In the genomic region with DNA sequence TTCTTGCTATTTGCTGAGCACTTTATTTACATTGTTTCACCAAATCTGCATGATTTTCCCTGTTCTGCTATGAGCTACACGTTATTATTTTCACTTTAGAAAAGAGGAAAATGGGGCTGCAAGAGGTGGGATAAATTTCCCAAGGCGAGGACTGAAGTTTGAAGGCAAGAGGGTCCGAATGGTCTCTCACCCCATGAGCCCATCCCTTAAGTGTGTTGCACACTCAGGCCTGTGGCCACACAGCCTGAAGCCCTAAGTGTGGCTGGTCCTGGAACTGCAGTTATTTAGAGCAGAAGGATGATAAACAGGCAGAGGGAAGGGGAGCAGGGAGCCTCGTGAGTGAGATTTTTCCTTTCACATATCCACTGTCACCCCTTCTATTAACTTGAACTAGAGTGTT, we compare ENCODE assay signal across 15 cellular contexts. TPM values are rescaled to one million over a fixed set of nuclear protein-coding genes. Genes with fewer than 3 reads are reported as not detected.
A peak's percentile ranks its signal among the peaks of the same experiment; 100 is the strongest.
DNase-seq lines count a peak whose midpoint lies in the region; ATAC-seq and TF ChIP-seq lines count a peak whose summit lies in the region.
"Had no signal": no experiment of that assay in that cellular context is flagged by ENCODE, and none has a peak within 500 bp of the region (broad histone marks: within the 10 kb centered on the region; RNA-seq: fewer than 3 reads in every experiment).

No MANE protein-coding gene starts in this region.

- no peaks in the 10 kb centered on the region for H3K9me3 Mint-ChIP-seq in MCF 10A (ENCODE audit: unreplicated experiment)
- no peaks in the 10 kb centered on the region for H3K9me3 Mint-ChIP-seq in activated naive CD4-positive, alpha-beta T cell treated with anti-CD3 and anti-CD28 coated beads for 36 hours
- H3K9me3 Mint-ChIP-seq: activated CD4-positive, alpha-beta memory T cell treated with anti-CD3 and anti-CD28 coated beads, Interleukin-2, amount 10 ng/mL, durations not matched to agents 7 days and 5 days; stimulated activated naive CD8-positive, alpha-beta T cell treated with anti-CD3 and anti-CD28 coated beads, Interleukin-15, Interleukin-2, amounts not matched to agents 100 ng/mL and 50 ng/mL, for 24 hours had no signal

- no peak overlapping the region for H3K27ac ChIP-seq in breast epithelium
- H3K27ac ChIP-seq in RWPE2 (ENCODE audit: poor library complexity, severe bottlenecking): no peak overlapping the region
- H3K27ac ChIP-seq: lower lobe of right lung, pancreas had no signal

- no peak overlapping the region for H3K4me3 ChIP-seq in breast epithelium
- H3K4me3 ChIP-seq in RWPE2 (ENCODE audit: severe bottlenecking): no peak overlapping the region
- no peak overlapping the region for H3K4me3 ChIP-seq in fibroblast of mammary gland (ENCODE audit: control insufficient read depth, low read depth, low read length)
- H3K4me3 ChIP-seq: lower lobe of right lung, pancreas had no signal

- DNase-seq in MCF 10A (ENCODE audit: unreplicated experiment): peak; percentile 9
- no peak for DNase-seq in breast epithelium (ENCODE audit: low spot score in 2 of 2)
- no peak for DNase-seq in RWPE2 (ENCODE audit: low spot score)
- DNase-seq in fibroblast of mammary gland (ENCODE audit: low read depth): no peak
- DNase-seq in activated naive CD4-positive, alpha-beta T cell treated with anti-CD3 and anti-CD28 coated beads for 36 hours: no peak
- DNase-seq in activated T-cell treated with anti-CD3 and anti-CD28 coated beads for 4 hours: no peak
- DNase-seq in activated gamma-delta T cell treated with Interleukin-2 at 50 U/mL for 16 hours: no peak
- DNase-seq: activated CD4-positive, alpha-beta memory T cell treated with anti-CD3 and anti-CD28 coated beads, Interleukin-2, amount 10 ng/mL, durations not matched to agents 7 days and 5 days; activated naive CD4-positive, alpha-beta T cell treated with anti-CD3 and anti-CD28 coated beads, Interleukin-2, amount 50 U/mL, for 16 hours; lower lobe of right lung; NCI-H226; pancreas had no signal

- BruUV-seq in MCF 10A (replicated peaks; lab: Mats Ljungman, UMichigan): no TSS peak

- no peaks in the 10 kb centered on the region for H3K36me3 Mint-ChIP-seq in MCF 10A (ENCODE audit: insufficient read depth, unreplicated experiment)
- no peaks in the 10 kb centered on the region for H3K36me3 Mint-ChIP-seq in activated naive CD4-positive, alpha-beta T cell treated with anti-CD3 and anti-CD28 coated beads for 36 hours (ENCODE audit: low read depth)

- peaks cover 14% of the 10 kb centered on the region for H3K27me3 Mint-ChIP-seq in MCF 10A (ENCODE audit: insufficient read depth, unreplicated experiment)
- H3K27me3 Mint-ChIP-seq in activated naive CD4-positive, alpha-beta T cell treated with anti-CD3 and anti-CD28 coated beads for 36 hours (ENCODE audit: low read depth): peaks cover 45% of the 10 kb centered on the region

- intact Hi-C loops in MCF 10A (cut with micrococcal nuclease) (no loop called here), breast epithelium (cut with DNase I; ENCODE audit: low total_unique reads) (no loop called here)
- intact Hi-C loops in activated naive CD4-positive, alpha-beta T cell treated with anti-CD3 and anti-CD28 coated beads for 36 hours (cut with micrococcal nuclease): no loop called here

- peak; percentile 62; the same call in 2 of the 3 replicates for ATAC-seq in RWPE2 (ENCODE audit: low read depth)
- no peak for ATAC-seq in HG03571 (IDR thresholded peaks at IDR 0.05; ENCODE audit: unreplicated experiment)
- ATAC-seq: lower lobe of right lung had no signal

- H3K27me3 ChIP-seq in breast epithelium (no peaks in the 10 kb centered on the region), RWPE2 (ENCODE audit: insufficient read depth, poor library complexity, severe bottlenecking) (peaks cover 16% of the 10 kb centered on the region)

- H3K27ac Mint-ChIP-seq in MCF 10A (ENCODE audit: low read depth, unreplicated experiment): no peak overlapping the region
- no peak overlapping the region for H3K27ac Mint-ChIP-seq in activated naive CD4-positive, alpha-beta T cell treated with anti-CD3 and anti-CD28 coated beads for 36 hours
- H3K27ac Mint-ChIP-seq: activated CD4-positive, alpha-beta memory T cell treated with anti-CD3 and anti-CD28 coated beads, Interleukin-2, amount 10 ng/mL, durations not matched to agents 7 days and 5 days; stimulated activated naive CD8-positive, alpha-beta T cell treated with anti-CD3 and anti-CD28 coated beads, Interleukin-15, Interleukin-2, amounts not matched to agents 100 ng/mL and 50 ng/mL, for 24 hours had no signal

- H3K4me1 ChIP-seq in breast epithelium (no peaks in the 10 kb centered on the region), RWPE2 (ENCODE audit: insufficient read depth, poor library complexity, severe bottlenecking) (no peaks in the 10 kb centered on the region)
- H3K4me1 ChIP-seq: lower lobe of right lung, pancreas had no signal

- H3K9me3 ChIP-seq in breast epithelium (no peaks in the 10 kb centered on the region), RWPE2 (ENCODE audit: severe bottlenecking) (no peaks in the 10 kb centered on the region)
- H3K9me3 ChIP-seq: lower lobe of right lung, pancreas had no signal

- TF ChIP-seq POLR2A in breast epithelium (IDR thresholded peaks at IDR 0.05): no peak

- H3K4me1 Mint-ChIP-seq in MCF 10A (ENCODE audit: insufficient read depth, unreplicated experiment): no peaks in the 10 kb centered on the region
- no peaks in the 10 kb centered on the region for H3K4me1 Mint-ChIP-seq in activated naive CD4-positive, alpha-beta T cell treated with anti-CD3 and anti-CD28 coated beads for 36 hours (ENCODE audit: low read depth)
- H3K4me1 Mint-ChIP-seq: activated CD4-positive, alpha-beta memory T cell treated with anti-CD3 and anti-CD28 coated beads, Interleukin-2, amount 10 ng/mL, durations not matched to agents 7 days and 5 days had no signal

- TF ChIP-seq CTCF in MCF 10A (IDR thresholded peaks at IDR 0.05; ENCODE audit: unreplicated experiment) (no peak), breast epithelium (IDR thresholded peaks at IDR 0.05) (no peak), RWPE2 (IDR thresholded peaks at IDR 0.05; ENCODE audit: poor library complexity, severe bottlenecking) (no peak), fibroblast of mammary gland (conservative IDR thresholded peaks at IDR 0.05; ENCODE audit: control insufficient read depth, insufficient read depth, low read depth, low read length) (peak; percentile 21)

- CTCF ChIA-PET in MCF 10A (lab: Yijun Ruan, JAX): interaction anchor here (0.6 to 2.6 kb wide), 3 partner anchors 9 to 73 kb away, joined by 3 to 11 read pairs (median 4); no protein-coding TSS in a partner anchor
- CTCF ChIA-PET in activated naive CD4-positive, alpha-beta T cell treated with anti-CD3 and anti-CD28 coated beads for 36 hours (lab: Charles Lee): interaction anchor here (0.7 kb wide), 1 partner anchor 15 kb away, joined by 4 read pairs; no protein-coding TSS in a partner anchor

- POLR2A ChIA-PET in MCF 10A (lab: Yijun Ruan, JAX): interaction anchor here (0.7 kb wide), 1 partner anchor 50 kb away, joined by 3 read pairs; no protein-coding TSS in a partner anchor

- no peak overlapping the region for H3K4me3 Mint-ChIP-seq in MCF 10A (ENCODE audit: unreplicated experiment)
- no peak overlapping the region for H3K4me3 Mint-ChIP-seq in activated naive CD4-positive, alpha-beta T cell treated with anti-CD3 and anti-CD28 coated beads for 36 hours
- H3K4me3 Mint-ChIP-seq: activated CD4-positive, alpha-beta memory T cell treated with anti-CD3 and anti-CD28 coated beads, Interleukin-2, amount 10 ng/mL, durations not matched to agents 7 days and 5 days; stimulated activated naive CD8-positive, alpha-beta T cell treated with anti-CD3 and anti-CD28 coated beads, Interleukin-15, Interleukin-2, amounts not matched to agents 100 ng/mL and 50 ng/mL, for 24 hours had no signal

- H3K36me3 ChIP-seq in breast epithelium (no peaks in the 10 kb centered on the region), RWPE2 (ENCODE audit: low read depth) (no peaks in the 10 kb centered on the region)
- H3K36me3 ChIP-seq: lower lobe of right lung, pancreas had no signal

RNA-seq across cellular contexts. Expression of a gene that starts 7.8 kb away (rescaled TPM):
- total RNA-seq in MCF 10A (2022) (0.05 TPM in 1 of 2 replicates, not detected in the other), breast epithelium (10 to 100 TPM in 1 of 3 donors, 1 to 10 TPM in 2; 4.9 to 57.1 (median 8.6) TPM)
- under 1 TPM in 1 of 2 experiments, not detected in 1; 0.14 TPM for total RNA-seq in activated naive CD4-positive, alpha-beta T cell treated with anti-CD3 and anti-CD28 coated beads for 36 hours
- total RNA-seq: dermis microvascular lymphatic vessel endothelial cell had no signal
